In genomic region chr4:24693636-24694035, GRCh38 we compare ENCODE assay signal across 22 cellular contexts.
DNase-seq lines count a peak whose midpoint lies in the region; ATAC-seq, FAIRE-seq and TF ChIP-seq lines count a peak whose summit lies in the region.
"Had no signal": no experiment of that assay in that cellular context is flagged by ENCODE, and none has a peak within 500 bp of the region (broad histone marks: within the 10 kb centered on the region; RNA-seq: fewer than 3 reads in every experiment).

No MANE protein-coding gene starts in this region.

- H3K27ac ChIP-seq in A549: no peak overlapping the region
- no peak overlapping the region for H3K27ac ChIP-seq in astrocyte (ENCODE audit: low read depth, low read length)
- H3K27ac ChIP-seq: GM23248 had no signal

- no peak for FAIRE-seq in A549 (lab: Jason Lieb, UNC)
- FAIRE-seq in astrocyte (lab: Jason Lieb, UNC): no peak
- FAIRE-seq: G401.6, GM12892, GM19239, H1 had no signal

- no peak overlapping the region for H2AFZ ChIP-seq in astrocyte (ENCODE audit: low read depth, low read length)
- H2AFZ ChIP-seq: GM23248 had no signal

- POLR2A ChIA-PET in A549 (lab: Yijun Ruan, JAX): no interaction called here

- no peaks in the 10 kb centered on the region for H3K79me2 ChIP-seq in astrocyte (ENCODE audit: insufficient read depth, low read length)

- CTCF ChIA-PET in A549 (lab: Yijun Ruan, JAX): no interaction called here

- no peaks in the 10 kb centered on the region for H3K36me3 ChIP-seq in astrocyte (ENCODE audit: insufficient read depth, low read length)

- DNase-seq in A549 (ENCODE audit: low read depth in 1 of 2, low spot score in 1 of 2): no peak
- peak; percentile 15 for DNase-seq in astrocyte (ENCODE audit: low read depth)
- peak; percentile 5 to 52 for DNase-seq in dermis microvascular lymphatic vessel endothelial cell (ENCODE audit: low read depth in 2 of 2)
- peak; percentile 16 for DNase-seq in foreskin melanocyte
- no peak for DNase-seq in NCI-H1436 (lab: John Stamatoyannopoulos, UW)
- DNase-seq: 8988T; C1 segment of cervical spinal cord; Caco-2; CD4-positive, CD25-positive, alpha-beta regulatory T cell; CD8-positive, alpha-beta T cell; DMS153; DND-41; GM23248; H7; HCEC 1CT had no signal

- TF ChIP-seq CTCF in A549 (IDR thresholded peaks at IDR 0.05) (no peak), astrocyte (IDR thresholded peaks at IDR 0.05; ENCODE audit: insufficient read depth, low read depth, low read length) (no peak)

- H3K9me3 ChIP-seq in A549 (no peaks in the 10 kb centered on the region), astrocyte (ENCODE audit: insufficient read depth, low read depth, low read length) (no peaks in the 10 kb centered on the region)
- H3K9me3 ChIP-seq: Caco-2 had no signal

- no peak overlapping the region for H3K4me2 ChIP-seq in A549
- no peak overlapping the region for H3K4me2 ChIP-seq in astrocyte (ENCODE audit: low read length)

- H3K9ac ChIP-seq in astrocyte (ENCODE audit: low read length): no peak overlapping the region
- H3K9ac ChIP-seq: GM23248 had no signal

- H3K27me3 ChIP-seq in astrocyte (ENCODE audit: insufficient read depth, low read length): peaks cover 4% of the 10 kb centered on the region

- no peak for TF ChIP-seq RAD21 in A549 (conservative IDR thresholded peaks at IDR 0.05 in 1 of 2, IDR thresholded peaks at IDR 0.05 in 1 of 2)

- TF ChIP-seq EP300 in A549 (IDR thresholded peaks at IDR 0.05): no peak

- H3K4me3 ChIP-seq in A549 (no peak overlapping the region), astrocyte (ENCODE audit: insufficient read depth, low read depth, low read length) (no peak overlapping the region)
- H3K4me3 ChIP-seq: GM23248 had no signal

- no peaks in the 10 kb centered on the region for H3K9me3 Mint-ChIP-seq in astrocyte (ENCODE audit: unreplicated experiment)
- H3K9me3 Mint-ChIP-seq: CD8-positive, alpha-beta T cell had no signal

- no peaks in the 10 kb centered on the region for H3K27me3 Mint-ChIP-seq in astrocyte (ENCODE audit: low read depth, unreplicated experiment)
- H3K27me3 Mint-ChIP-seq: CD4-positive, CD25-positive, alpha-beta regulatory T cell had no signal

- no peak for TF ChIP-seq POLR2A in A549 (IDR thresholded peaks at IDR 0.05; ENCODE audit: low read length)

- H3K4me1 ChIP-seq in A549 (no peaks in the 10 kb centered on the region), astrocyte (ENCODE audit: insufficient read depth, low read length) (no peaks in the 10 kb centered on the region)
- H3K4me1 ChIP-seq: Caco-2 had no signal

- no peaks in the 10 kb centered on the region for H4K20me1 ChIP-seq in astrocyte (ENCODE audit: insufficient read depth, low read length)

- no peaks in the 10 kb centered on the region for H3K4me1 Mint-ChIP-seq in astrocyte (ENCODE audit: low read depth, unreplicated experiment)
- H3K4me1 Mint-ChIP-seq: CD4-positive, CD25-positive, alpha-beta regulatory T cell had no signal

- H3K27ac Mint-ChIP-seq in astrocyte (ENCODE audit: unreplicated experiment): no peak overlapping the region
- H3K27ac Mint-ChIP-seq: CD4-positive, CD25-positive, alpha-beta regulatory T cell; CD8-positive, alpha-beta T cell had no signal

- H3K36me3 Mint-ChIP-seq in astrocyte (ENCODE audit: low read depth, unreplicated experiment): no peaks in the 10 kb centered on the region
- H3K36me3 Mint-ChIP-seq: CD4-positive, CD25-positive, alpha-beta regulatory T cell; CD8-positive, alpha-beta T cell had no signal

- H3K4me3 Mint-ChIP-seq in astrocyte (ENCODE audit: unreplicated experiment): no peak overlapping the region
- H3K4me3 Mint-ChIP-seq: CD4-positive, CD25-positive, alpha-beta regulatory T cell; CD8-positive, alpha-beta T cell had no signal

- ATAC-seq in A549 (no peak), SK-N-SH treated with all-trans-retinoic acid at 6 μM for 48 hours (no peak), HG02763 (IDR thresholded peaks at IDR 0.05; ENCODE audit: unreplicated experiment) (no peak), HG03521 (IDR thresholded peaks at IDR 0.05; ENCODE audit: unreplicated experiment) (no peak)
- ATAC-seq: CD8-positive, alpha-beta T cell had no signal

TF ChIP-seq in A549, 52 proteins besides CTCF, POLR2A, EP300 and RAD21:
- no peak for TF ChIP-seq CHD4 (IDR thresholded peaks at IDR 0.05; ENCODE audit: borderline replicate concordance)
- no peak for TF ChIP-seq HES2 (IDR thresholded peaks at IDR 0.05)
- TF ChIP-seq ELK1 (IDR thresholded peaks at IDR 0.05; ENCODE audit: low read depth, low read length): no peak
- no peak for TF ChIP-seq RNF2 (IDR thresholded peaks at IDR 0.05; ENCODE audit: borderline replicate concordance, low read depth)
- TF ChIP-seq BHLHE40 (IDR thresholded peaks at IDR 0.05; ENCODE audit: low read depth, low read length): no peak
- TF ChIP-seq MAFK (IDR thresholded peaks at IDR 0.05; ENCODE audit: partially characterized antibody): peak; percentile 27
- TF ChIP-seq E2F6 (IDR thresholded peaks at IDR 0.05; ENCODE audit: borderline replicate concordance, low read depth): no peak
- no peak for TF ChIP-seq HDAC2 (IDR thresholded peaks at IDR 0.05)

TF ChIP-seq in SK-N-SH treated with all-trans-retinoic acid at 6 μM for 48 hours, 23 proteins besides CTCF, POLR2A, EP300 and RAD21:
- TF ChIP-seq ZNF8 (CRISPR knock-in tag; IDR thresholded peaks at IDR 0.05) (no peak), GLIS3 (CRISPR knock-in tag; IDR thresholded peaks at IDR 0.05) (no peak), ARNTL (CRISPR knock-in tag; IDR thresholded peaks at IDR 0.05; ENCODE audit: borderline replicate concordance, low read depth) (no peak), TSHZ2 (CRISPR knock-in tag; IDR thresholded peaks at IDR 0.05) (no peak), ZNF70 (CRISPR knock-in tag; IDR thresholded peaks at IDR 0.05) (no peak), ISL1 (CRISPR knock-in tag; IDR thresholded peaks at IDR 0.05) (no peak), ZNF565 (CRISPR knock-in tag; conservative IDR thresholded peaks at IDR 0.05; ENCODE audit: low read depth) (no peak), SNAI2 (CRISPR knock-in tag; IDR thresholded peaks at IDR 0.05) (no peak), BACH2 (CRISPR knock-in tag; IDR thresholded peaks at IDR 0.05; ENCODE audit: borderline replicate concordance) (no peak), ZFP3 (CRISPR knock-in tag; IDR thresholded peaks at IDR 0.05) (no peak), CSRNP3 (CRISPR knock-in tag; IDR thresholded peaks at IDR 0.05) (no peak), CREB5 (CRISPR knock-in tag; IDR thresholded peaks at IDR 0.05; ENCODE audit: low read depth) (no peak)

Comparison
In these comparisons a context has a peak if more than half of its experiments do, and no peak if none do; other contexts are left out.
1. DNase-seq: peak in astrocyte (single experiment), dermis microvascular lymphatic vessel endothelial cell (2 of 2) and foreskin melanocyte (single experiment); none in A549 (0 of 2) and NCI-H1436 (single experiment).